Comparison of ENCODE assay signal across 1 cellular context in the genomic region with DNA sequence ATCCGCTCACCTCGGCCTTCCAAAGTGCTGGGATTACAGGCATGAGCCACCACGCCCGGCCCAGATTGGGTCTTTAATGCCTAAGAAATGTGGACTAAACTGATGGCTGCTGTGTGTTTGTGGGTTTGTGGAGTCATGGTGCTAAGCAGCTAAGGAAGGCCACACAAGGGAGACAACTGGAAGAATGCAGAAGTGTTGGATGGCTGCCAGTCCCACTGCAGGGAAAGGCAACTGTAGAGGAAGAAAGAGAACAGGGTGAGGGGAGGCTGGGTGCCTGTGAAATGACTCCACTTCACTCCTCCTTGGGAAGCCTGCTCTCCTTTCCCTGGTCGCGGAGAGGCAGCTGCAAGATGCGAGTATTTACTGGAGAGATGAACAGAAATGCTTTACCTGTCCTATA.
TF ChIP-seq lines count a peak whose summit lies in the region.

No MANE protein-coding gene starts in this region.

TF ChIP-seq in HepG2, 621 proteins besides CTCF, POLR2A, EP300 and RAD21:
- TF ChIP-seq, protein P1, sequence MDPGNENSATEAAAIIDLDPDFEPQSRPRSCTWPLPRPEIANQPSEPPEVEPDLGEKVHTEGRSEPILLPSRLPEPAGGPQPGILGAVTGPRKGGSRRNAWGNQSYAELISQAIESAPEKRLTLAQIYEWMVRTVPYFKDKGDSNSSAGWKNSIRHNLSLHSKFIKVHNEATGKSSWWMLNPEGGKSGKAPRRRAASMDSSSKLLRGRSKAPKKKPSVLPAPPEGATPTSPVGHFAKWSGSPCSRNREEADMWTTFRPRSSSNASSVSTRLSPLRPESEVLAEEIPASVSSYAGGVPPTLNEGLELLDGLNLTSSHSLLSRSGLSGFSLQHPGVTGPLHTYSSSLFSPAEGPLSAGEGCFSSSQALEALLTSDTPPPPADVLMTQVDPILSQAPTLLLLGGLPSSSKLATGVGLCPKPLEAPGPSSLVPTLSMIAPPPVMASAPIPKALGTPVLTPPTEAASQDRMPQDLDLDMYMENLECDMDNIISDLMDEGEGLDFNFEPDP (CRISPR knock-in tag; conservative IDR thresholded peaks at IDR 0.05) = 0 out of 2 replicates have a peak, but pooled peaks have one; percentile 48
- no peak for TF ChIP-seq CBX2 (IDR thresholded peaks at IDR 0.05; ENCODE audit: low read depth, low read length)
- no peak for TF ChIP-seq CBX2 (CRISPR knock-in tag; IDR thresholded peaks at IDR 0.05; ENCODE audit: low read depth)
- no peak for TF ChIP-seq ZNF749 (CRISPR knock-in tag; IDR thresholded peaks at IDR 0.05; ENCODE audit: borderline replicate concordance)
TF ChIP-seq in HepG2: peak in this region for 1.
